8 cellular contexts compared by ENCODE assay signal in the genomic region with DNA sequence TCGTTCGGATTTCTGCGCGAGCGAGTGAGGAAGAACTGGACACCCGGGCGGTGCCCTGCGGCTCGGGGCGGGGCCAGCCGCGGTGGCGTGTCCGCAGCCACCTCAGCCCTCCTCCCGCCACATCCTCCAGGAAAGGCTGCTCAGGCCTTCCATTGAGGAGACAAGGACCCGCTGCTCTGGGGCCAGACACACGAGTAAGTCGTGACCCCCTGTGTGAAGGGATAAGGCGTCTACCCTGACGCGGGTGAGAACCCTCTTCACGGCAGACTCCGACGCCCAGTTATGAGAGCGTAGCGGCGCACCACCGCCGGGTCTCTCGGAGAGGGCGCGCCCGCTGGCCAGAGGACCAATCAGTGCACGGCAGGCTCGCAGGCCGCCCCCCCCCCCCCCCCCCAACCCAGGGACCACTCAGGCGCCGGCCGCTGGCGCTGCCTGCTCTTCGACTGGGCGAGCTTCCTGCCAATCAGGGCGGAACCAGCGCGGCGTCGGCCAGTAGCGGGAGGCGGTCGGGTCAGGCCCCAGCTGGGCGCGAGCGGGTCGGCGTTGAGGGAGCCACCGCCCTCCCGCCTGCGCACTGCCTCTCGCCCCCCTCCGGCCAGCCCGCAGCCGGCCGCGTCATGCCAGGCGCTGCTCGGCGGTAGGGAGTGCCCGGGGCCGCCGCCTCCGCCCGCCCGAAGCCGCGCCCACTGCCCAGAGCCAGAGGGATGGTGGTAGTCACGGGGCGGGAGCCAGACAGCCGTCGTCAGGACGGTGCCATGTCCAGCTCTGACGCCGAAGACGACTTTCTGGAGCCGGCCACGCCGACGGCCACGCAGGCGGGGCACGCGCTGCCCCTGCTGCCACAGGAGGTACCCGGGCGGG. TPM values are rescaled to one million over a fixed set of nuclear protein-coding genes. Genes with fewer than 3 reads are reported as not detected.
A peak's percentile ranks its signal among the peaks of the same experiment; 100 is the strongest.
DNase-seq lines count a peak whose midpoint lies in the region; ATAC-seq, FAIRE-seq and TF ChIP-seq lines count a peak whose summit lies in the region.

Gene KCTD7, plus strand, starts transcription at position 521 of the 861 bp plus-strand sequence. Its CDS starts 184 bp downstream, at position 705.

- peak within 1 kb of the TSS; percentile 72 to 91 for H3K4me3 ChIP-seq in ascending aorta
- peak within 1 kb of the TSS; percentile 68 for H3K4me3 ChIP-seq in right cardiac atrium (ENCODE audit: low read length)
- peak within 1 kb of the TSS; percentile 79 to 94 for H3K4me3 ChIP-seq in uterus

- H3K9me3 ChIP-seq in ascending aorta (no peaks in the 10 kb centered on the region), right cardiac atrium (ENCODE audit: control insufficient read depth, low read length) (no peaks in the 10 kb centered on the region), uterus (no peaks in the 10 kb centered on the region)

- WGBS in right cardiac atrium = under 1% methylated on average over 93 of the region's 93 CpGs

- peak; percentile 97 to 99 for TF ChIP-seq POLR2A in uterus (IDR thresholded peaks at IDR 0.05)

- ATAC-seq in HG02973 (IDR thresholded peaks at IDR 0.05; ENCODE audit: unreplicated experiment) = peak; percentile 89
- ATAC-seq in right cardiac atrium = peak; percentile 97

- peak; percentile 97 for DNase-seq in GM18507 (ENCODE audit: extremely low spot score, insufficient read length, low read depth)
- peak; percentile 96 to 99 for DNase-seq in NCI-H1930 (lab: John Stamatoyannopoulos, UW)
- DNase-seq in ascending aorta (ENCODE audit: low spot score in 2 of 2) = peak; percentile 95 to 99
- DNase-seq in right cardiac atrium = peak; percentile 99 to 100 (median 99)
- peak; percentile 99 for DNase-seq in putamen (ENCODE audit: low spot score)
- peak; percentile 98 to 99 for DNase-seq in uterus

- intact Hi-C loops in T-helper 2 cell treated with Interferon-gamma antibody and Interleukin-4, amounts not matched to agents 100 ng/mL and 5 ng/mL, for 36 hours (cut with micrococcal nuclease) = loop anchor here (1.0 to 10.0 kb wide), 10 partner anchors 26 to 874 kb away; partner anchors contain the start of genes ASL, RABGEF1, TMEM248 and TYW1
- intact Hi-C loops in ascending aorta (cut with DNase I) (loop anchor here (1.0 to 2.0 kb wide), 9 partner anchors 26 to 367 kb away; partner anchors contain the start of genes RABGEF1, SBDS and TMEM248), right cardiac atrium (cut with DNase I) (no loop called here), uterus (cut with DNase I; ENCODE audit: low total_unique reads) (loop anchor here (10.0 kb wide), 1 partner anchor 74 kb away; no protein-coding TSS in a partner anchor)

- H3K36me3 ChIP-seq in ascending aorta (peaks cover 3 to 5% of the 10 kb centered on the region in 2 donors), uterus (no peaks in the 10 kb centered on the region)

- peaks cover 9 to 15% of the 10 kb centered on the region in 2 donors for H3K4me1 ChIP-seq in ascending aorta
- H3K4me1 ChIP-seq in right cardiac atrium (ENCODE audit: control insufficient read depth, insufficient read depth, low read length) = peaks cover 5% of the 10 kb centered on the region
- H3K4me1 ChIP-seq in uterus = peaks cover 0 to 11% of the 10 kb centered on the region in 2 donors

- H3K27ac ChIP-seq in ascending aorta (peak within 1 kb of the TSS; percentile 95 to 97), right cardiac atrium (ENCODE audit: low read length) (peak within 1 kb of the TSS; percentile 96), uterus (peak within 1 kb of the TSS; percentile 98 to 99)

- FAIRE-seq in GM18507 (lab: Jason Lieb, UNC) = peak; percentile 88

- TF ChIP-seq CTCF in ascending aorta (IDR thresholded peaks at IDR 0.05) = no peak
- peak in 2 of 4 experiments; percentile 4 to 34 for TF ChIP-seq CTCF in uterus (IDR thresholded peaks at IDR 0.05)

- no peaks in the 10 kb centered on the region for H3K27me3 ChIP-seq in ascending aorta
- H3K27me3 ChIP-seq in right cardiac atrium (ENCODE audit: control insufficient read depth, insufficient read depth) = no peaks in the 10 kb centered on the region
- no peaks in the 10 kb centered on the region for H3K27me3 ChIP-seq in uterus

RNA-seq across cellular contexts. Expression of gene KCTD7, which starts in this region (rescaled TPM):
- 26.3 and 27.1 TPM in 2 replicates for total RNA-seq in T-helper 2 cell treated with Interferon-gamma antibody and Interleukin-4, amounts not matched to agents 100 ng/mL and 5 ng/mL, for 36 hours
- total RNA-seq in ascending aorta (12.5 TPM), right cardiac atrium (10 to 100 TPM in 2 of 4 donors, 1 to 10 TPM in 2; 5.9 to 13.2 (median 10.2) TPM), uterus (10 to 100 TPM in 3 of 4 donors, 1 to 10 TPM in 1; 8.7 to 23.5 (median 17.8) TPM)
- polyA plus RNA-seq in right cardiac atrium = 8.5 TPM

Comparison
In these comparisons a context has a peak if more than half of its experiments do, and no peak if none do; other contexts are left out.
1. Peak in every context shown above with its lines: DNase-seq, ATAC-seq, H3K4me3 ChIP-seq and H3K27ac ChIP-seq.
2. intact Hi-C loops: an anchor here in T-helper 2 cell treated with Interferon-gamma antibody and Interleukin-4, amounts not matched to agents 100 ng/mL and 5 ng/mL, for 36 hours (1.0 to 10.0 kb wide), ascending aorta (1.0 to 2.0 kb wide) and uterus (10.0 kb wide); none called in right cardiac atrium.